ENCODE assay signal across 12 cellular contexts in genomic region chr18:36850527-36851201, GRCh38. TPM values are rescaled to one million over a fixed set of nuclear protein-coding genes. Genes with fewer than 3 reads are reported as not detected.
DNase-seq lines count a peak whose midpoint lies in the region; ATAC-seq lines count a peak whose summit lies in the region.
"Had no signal": no experiment of that assay in that cellular context is flagged by ENCODE, and none has a peak within 500 bp of the region (broad histone marks: within the 10 kb centered on the region; RNA-seq: fewer than 3 reads in every experiment).

No MANE protein-coding gene starts in this region.

- DNase-seq in Daoy (ENCODE audit: low read depth): peak; percentile 71
- peak; percentile 90 for DNase-seq in M059J (ENCODE audit: low read depth)
- peak; percentile 16 for DNase-seq in brain pericyte (ENCODE audit: low read depth, low spot score)
- peak; percentile 74 for DNase-seq in myocyte (ENCODE audit: low read depth)
- DNase-seq in NK-92 (lab: John Stamatoyannopoulos, UW; ENCODE audit: unreplicated experiment): no peak
- no peak for DNase-seq in stimulated activated CD8-positive, alpha-beta memory T cell treated with anti-CD3 and anti-CD28 coated beads, Interleukin-4, amount 100 ng/mL, for 48 hours
- DNase-seq in substantia nigra (lab: John Stamatoyannopoulos, UW): no peak
- DNase-seq: effector memory CD8-positive, alpha-beta T cell; left ventricle myocardium superior; NCI-H2171 treated with DMSO at 0.1 percent for 48 hours had no signal

- no peak overlapping the region for H3K27ac ChIP-seq in substantia nigra (ENCODE audit: low read depth, low read length, poor library complexity, severe bottlenecking)
- H3K27ac ChIP-seq: skin epidermis had no signal

- no peak for ATAC-seq in GM19455 (IDR thresholded peaks at IDR 0.05; ENCODE audit: unreplicated experiment)
- ATAC-seq: effector memory CD8-positive, alpha-beta T cell; left ventricle myocardium superior had no signal

RNA-seq across cellular contexts. Expression of gene KIAA1328, which starts 21.7 kb away (rescaled TPM):
- 4.6 and 6.4 TPM in 2 replicates for total RNA-seq in Daoy (2014; rRNA removed; shearing (Covaris generic))
- total RNA-seq in M059J (2014; rRNA removed; shearing (Covaris generic)): 4.3 and 7.4 TPM in 2 replicates
- 4.5 and 5.0 TPM in 2 replicates for total RNA-seq in myocyte
- 2.4 TPM for polyA plus RNA-seq in myocyte (2012)

RNA-seq across cellular contexts. Expression of gene TPGS2, which starts 21.9 kb away (rescaled TPM):
- 109 and 125 TPM in 2 replicates for total RNA-seq in Daoy (2014; rRNA removed; shearing (Covaris generic))
- 348 and 379 TPM in 2 replicates for total RNA-seq in M059J (2014; rRNA removed; shearing (Covaris generic))
- 68.9 and 120 TPM in 2 replicates for total RNA-seq in myocyte
- 114 TPM for polyA plus RNA-seq in myocyte (2012)

Comparison
In these comparisons a context has a peak if more than half of its experiments do, and no peak if none do; other contexts are left out.
1. DNase-seq: peak in Daoy (single experiment), M059J (single experiment), brain pericyte (single experiment) and myocyte (single experiment); none in NK-92 (single experiment), stimulated activated CD8-positive, alpha-beta memory T cell treated with anti-CD3 and anti-CD28 coated beads, Interleukin-4, amount 100 ng/mL, for 48 hours (single experiment) and substantia nigra (0 of 49).